8 cellular contexts compared by ENCODE assay signal in genomic region chr2:230714122-230714453, GRCh38. TPM values are rescaled to one million over a fixed set of nuclear protein-coding genes. Genes with fewer than 3 reads are reported as not detected.
DNase-seq lines count a peak whose midpoint lies in the region; ATAC-seq, FAIRE-seq and TF ChIP-seq lines count a peak whose summit lies in the region.

No MANE protein-coding gene starts in this region.

- dilution Hi-C loops in endothelial cell of umbilical vein (cut with MboI; ENCODE audit: extremely low pct_ligation_motif_present, low sequenced_read_pairs): no loop called here

- H3K9ac ChIP-seq in HUES6 (ENCODE audit: low read length) (peak overlapping the region; percentile 83), endothelial cell of umbilical vein (replicated peaks; ENCODE audit: extremely low read depth, insufficient read depth, low read length) (peak overlapping the region; percentile 94), mucosa of stomach (ENCODE audit: low read length) (peak overlapping the region; percentile 84)

- H3K27me3 ChIP-seq in HUES6 (ENCODE audit: control insufficient read depth, insufficient read depth, low read length) (no peaks in the 10 kb centered on the region), endothelial cell of umbilical vein (ENCODE audit: control insufficient read depth in 2 of 2, insufficient read depth in 2 of 2, low read length in 2 of 2) (no peaks in the 10 kb centered on the region), mucosa of stomach (ENCODE audit: control insufficient read depth, insufficient read depth, low read length) (no peaks in the 10 kb centered on the region), transverse colon (no peaks in the 10 kb centered on the region)

- H3K9me1 ChIP-seq in endothelial cell of umbilical vein (replicated peaks; ENCODE audit: control insufficient read depth, extremely low read depth, insufficient read depth, low read length): no peaks in the 10 kb centered on the region

- H3K4me3 ChIP-seq in HUES6 (ENCODE audit: low read depth, low read length): peak overlapping the region; percentile 89
- H3K4me3 ChIP-seq in endothelial cell of umbilical vein (replicated peaks in 1 of 3; ENCODE audit: insufficient read depth in 1 of 3, low read depth in 1 of 3, low read length in 3 of 3): peak overlapping the region; percentile 75 to 94 (median 91)
- peak overlapping the region; percentile 58 for H3K4me3 ChIP-seq in mucosa of stomach (ENCODE audit: low read length)
- peak overlapping the region; percentile 90 to 99 (median 96) for H3K4me3 ChIP-seq in transverse colon

- FAIRE-seq in endothelial cell of umbilical vein (lab: Jason Lieb, UNC): peak; percentile 64

- H3K27me3 Mint-ChIP-seq in activated B cell treated with CpG ODN at 0.5 μM for 24 hours: no peaks in the 10 kb centered on the region

- H3K4me2 ChIP-seq in endothelial cell of umbilical vein (ENCODE audit: insufficient read depth, low read length): peak overlapping the region; percentile 97

- TF ChIP-seq POLR2A in endothelial cell of umbilical vein (IDR thresholded peaks at IDR 0.05; ENCODE audit: low read depth, low read length) (no peak), transverse colon (IDR thresholded peaks at IDR 0.05) (no peak)

- BruUV-seq in endothelial cell of umbilical vein (replicated peaks; lab: Mats Ljungman, UMichigan): no TSS peak

- intact Hi-C loops in activated B cell treated with CpG ODN at 0.5 μM for 24 hours (cut with micrococcal nuclease): loop anchor here (5.0 kb wide), 5 partner anchors 48 to 888 kb away; no protein-coding TSS in a partner anchor
- intact Hi-C loops in endothelial cell of umbilical vein (cut with micrococcal nuclease): loop anchor here (5.0 kb wide), 2 partner anchors 98 to 707 kb away; no protein-coding TSS in a partner anchor
- intact Hi-C loops in transverse colon (cut with DNase I; ENCODE audit: low total_unique reads): loop anchor here (5.0 kb wide), 2 partner anchors 78 to 777 kb away; no protein-coding TSS in a partner anchor

- peaks cover 60% of the 10 kb centered on the region for H3K4me1 Mint-ChIP-seq in activated B cell treated with CpG ODN at 0.5 μM for 24 hours

- in situ Hi-C loops in transverse colon (cut with MboI; ENCODE audit: low pct_ligation_motif_present in 1 of 4, low pct_unique_long_range_greater_than_20kb in 1 of 4, low sequenced_read_pairs in 3 of 4): loop anchor here in 2 of 4 donors (10.0 to 25.0 kb wide), 2 partner anchors 81 to 98 kb away; no protein-coding TSS in a partner anchor

- H3K36me3 ChIP-seq in HUES6 (ENCODE audit: control insufficient read depth, insufficient read depth, low read length) (no peaks in the 10 kb centered on the region; the same call in 1 of the 2 replicates), endothelial cell of umbilical vein (ENCODE audit: control insufficient read depth in 2 of 2, extremely low read depth in 1 of 2, insufficient read depth in 2 of 2, low read length in 2 of 2) (peaks cover 0 to 3% of the 10 kb centered on the region in 2 experiments), mucosa of stomach (ENCODE audit: control insufficient read depth, insufficient read depth, low read length) (no peaks in the 10 kb centered on the region), transverse colon (no peaks in the 10 kb centered on the region)

- TF ChIP-seq CTCF in activated B cell treated with CpG ODN at 0.5 μM for 24 hours (IDR thresholded peaks at IDR 0.05): no peak
- no peak for TF ChIP-seq CTCF in endothelial cell of umbilical vein (IDR thresholded peaks at IDR 0.05; ENCODE audit: extremely low read depth in 1 of 2, insufficient read depth in 1 of 2, low read depth in 1 of 2, low read length in 2 of 2)
- TF ChIP-seq CTCF in transverse colon (IDR thresholded peaks at IDR 0.05): no peak

- H3K4me1 ChIP-seq in HUES6 (ENCODE audit: control insufficient read depth, insufficient read depth, low read length) (peaks cover 26% of the 10 kb centered on the region), endothelial cell of umbilical vein (ENCODE audit: control insufficient read depth, extremely low read depth, insufficient read depth, low read length) (peaks cover 20% of the 10 kb centered on the region), mucosa of stomach (ENCODE audit: control insufficient read depth, insufficient read depth, low read length) (peaks cover 26% of the 10 kb centered on the region), transverse colon (peaks cover 34 to 63% (median 45%) of the 10 kb centered on the region in 4 donors)

- DNase-seq in NCI-H1417 (lab: John Stamatoyannopoulos, UW): peak in 2 of 3 experiments; percentile 23 to 44
- no peak for DNase-seq in NCI-H1417 treated with DMSO at 0.1 percent for 48 hours (lab: John Stamatoyannopoulos, UW)
- no peak for DNase-seq in activated B cell treated with CpG ODN at 0.5 μM for 24 hours
- peak; percentile 83 for DNase-seq in endothelial cell of umbilical vein (ENCODE audit: low read depth, low spot score)
- peak; percentile 20 for DNase-seq in transverse colon

- peak overlapping the region; percentile 90 for H3K27ac Mint-ChIP-seq in activated B cell treated with CpG ODN at 0.5 μM for 24 hours

- peaks cover 64% of the 10 kb centered on the region for H3K79me2 ChIP-seq in endothelial cell of umbilical vein (ENCODE audit: control insufficient read depth, insufficient read depth, low read length)

- ATAC-seq in activated B cell treated with CpG ODN at 0.5 μM for 24 hours (ENCODE audit: low read depth): peak; percentile 14
- ATAC-seq in HG03108 (IDR thresholded peaks at IDR 0.05; ENCODE audit: unreplicated experiment): no peak

- peak overlapping the region; percentile 13; the same call in 1 of the 2 replicates for H3K27ac ChIP-seq in HUES6 (ENCODE audit: low read depth, low read length)
- H3K27ac ChIP-seq in endothelial cell of umbilical vein (ENCODE audit: insufficient read depth, low read depth, low read length): peak overlapping the region; percentile 84
- peak overlapping the region; percentile 98 to 99 (median 98) for H3K27ac ChIP-seq in transverse colon

- H3K4me3 Mint-ChIP-seq in activated B cell treated with CpG ODN at 0.5 μM for 24 hours: peak overlapping the region; percentile 94

- POLR2A ChIA-PET in activated B cell treated with CpG ODN at 0.5 μM for 24 hours (lab: Charles Lee): interaction anchor here (0.6 to 3.2 kb wide), 14 partner anchors 20 to 497 kb away, joined by 3 to 27 read pairs (median 4); no protein-coding TSS in a partner anchor
- POLR2A ChIA-PET in endothelial cell of umbilical vein (lab: Charles Lee): interaction anchor here (0.9 to 1.6 kb wide), 2 partner anchors 80 to 81 kb away, joined by 4 to 6 read pairs; no protein-coding TSS in a partner anchor

- peaks cover 22% of the 10 kb centered on the region for H3K36me3 Mint-ChIP-seq in activated B cell treated with CpG ODN at 0.5 μM for 24 hours (ENCODE audit: low read depth)

- no peak for TF ChIP-seq EP300 in transverse colon (IDR thresholded peaks at IDR 0.05; ENCODE audit: low read depth)

- H3K9me3 ChIP-seq in HUES6 (ENCODE audit: control insufficient read depth, insufficient read depth, low read depth, low read length) (no peaks in the 10 kb centered on the region), endothelial cell of umbilical vein (replicated peaks; ENCODE audit: control insufficient read depth, insufficient read depth, low read length) (no peaks in the 10 kb centered on the region), mucosa of stomach (ENCODE audit: control insufficient read depth, low read length) (no peaks in the 10 kb centered on the region), transverse colon (no peaks in the 10 kb centered on the region)

- H2AFZ ChIP-seq in endothelial cell of umbilical vein (ENCODE audit: low read depth, low read length): no peak overlapping the region

- 0% methylated on average over 4 of the region's 4 CpGs for WGBS in transverse colon (ENCODE audit: low coverage in 1 of 2), 2 donors

- H3K9me3 Mint-ChIP-seq in activated B cell treated with CpG ODN at 0.5 μM for 24 hours: no peaks in the 10 kb centered on the region

- CTCF ChIA-PET in activated B cell treated with CpG ODN at 0.5 μM for 24 hours (lab: Charles Lee): interaction anchor here (0.9 to 2.1 kb wide), 5 partner anchors 48 to 646 kb away, joined by 3 to 12 read pairs (median 4); no protein-coding TSS in a partner anchor
- CTCF ChIA-PET in endothelial cell of umbilical vein (lab: Charles Lee): interaction anchor here (0.5 to 4.3 kb wide), 24 partner anchors 9 to 1172 kb away, joined by 3 to 107 read pairs (median 5); no protein-coding TSS in a partner anchor

- peaks cover 15% of the 10 kb centered on the region for H4K20me1 ChIP-seq in endothelial cell of umbilical vein (replicated peaks; ENCODE audit: control insufficient read depth, extremely low read depth, insufficient read depth, low read length)

TF ChIP-seq in endothelial cell of umbilical vein, 7 proteins besides CTCF, POLR2A, EP300 and RAD21:
- peak; percentile 62 for TF ChIP-seq FOS (IDR thresholded peaks at IDR 0.05; ENCODE audit: borderline replicate concordance, insufficient read depth, low read length)
- peak; percentile 32 for TF ChIP-seq JUN (IDR thresholded peaks at IDR 0.05; ENCODE audit: borderline replicate concordance, insufficient read depth, insufficient read length, low read depth)
- TF ChIP-seq, protein P1, sequence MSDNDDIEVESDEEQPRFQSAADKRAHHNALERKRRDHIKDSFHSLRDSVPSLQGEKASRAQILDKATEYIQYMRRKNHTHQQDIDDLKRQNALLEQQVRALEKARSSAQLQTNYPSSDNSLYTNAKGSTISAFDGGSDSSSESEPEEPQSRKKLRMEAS (IDR thresholded peaks at IDR 0.05; ENCODE audit: insufficient read depth, insufficient read length): no peak
- no peak for TF ChIP-seq MYC (IDR thresholded peaks at IDR 0.05; ENCODE audit: low read depth, low read length)
- TF ChIP-seq GATA2 (IDR thresholded peaks at IDR 0.05; ENCODE audit: insufficient read depth, insufficient read length, low read depth, low read length): no peak

RNA-seq across cellular contexts. Expression of gene CAB39, which starts 1.4 kb away (rescaled TPM):
- total RNA-seq in activated B cell treated with CpG ODN at 0.5 μM for 24 hours (60.1 and 68.6 TPM in 2 replicates), endothelial cell of umbilical vein (53.7 and 57.3 TPM in 2 replicates), transverse colon (100 to 1,000 TPM in 3 of 4 donors, 10 to 100 TPM in 1; 67.3 to 137 (median 123) TPM)
- 19.8 and 25.7 TPM in 2 replicates for polyA plus RNA-seq in endothelial cell of umbilical vein
- 29.5 and 31.8 TPM in 2 replicates for polyA plus RNA-seq in endothelial cell of umbilical vein (2011; cell fraction: cytosol; rRNA removed)
- polyA plus RNA-seq in endothelial cell of umbilical vein (2011; cell fraction: nucleus; rRNA removed): 40.4 and 55.9 TPM in 2 replicates
- polyA plus RNA-seq in endothelial cell of umbilical vein (2012): 47.5 and 56.4 TPM in 2 replicates
- 79.2 and 86.5 TPM in 2 replicates for polyA minus RNA-seq in endothelial cell of umbilical vein
- 25.7 TPM for polyA minus RNA-seq in endothelial cell of umbilical vein (2011; cell fraction: cytosol; rRNA and poly(A)+ RNA removed)
- polyA minus RNA-seq in endothelial cell of umbilical vein (2011; cell fraction: nucleus; rRNA and poly(A)+ RNA removed): 50.3 and 63.6 TPM in 2 replicates

Comparison
In these comparisons a context has a peak if more than half of its experiments do, and no peak if none do; other contexts are left out.
1. DNase-seq: peak in NCI-H1417 (2 of 3), endothelial cell of umbilical vein (single experiment) and transverse colon (single experiment); none in NCI-H1417 treated with DMSO at 0.1 percent for 48 hours (single experiment) and activated B cell treated with CpG ODN at 0.5 μM for 24 hours (single experiment).
2. H3K27ac ChIP-seq: peak in every context shown above with its lines; median percentile 98 in transverse colon; 84 in endothelial cell of umbilical vein; 13 in HUES6.
3. Peak in every context shown above with its lines, with median percentiles within 50 percentile points of each other: H3K4me3 ChIP-seq and H3K9ac ChIP-seq.